In the genomic region with DNA sequence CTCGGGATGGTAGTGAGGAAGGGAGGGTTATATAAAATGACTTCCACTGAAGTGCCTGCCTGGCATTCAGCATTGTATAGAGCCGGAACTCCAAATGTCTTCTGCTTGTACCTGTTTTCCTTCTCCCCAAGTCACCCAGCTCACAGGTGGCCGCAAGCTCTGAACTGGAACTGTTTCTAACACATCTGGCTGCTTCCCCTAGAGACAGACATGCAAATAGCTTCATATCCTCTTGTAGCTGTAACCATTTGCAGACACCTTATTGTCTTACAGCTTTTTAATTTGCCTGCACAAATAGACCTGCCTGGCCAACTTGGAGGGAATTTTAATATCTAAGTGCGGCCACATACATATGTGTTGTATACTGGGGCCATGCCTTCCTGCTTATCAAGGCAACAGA, we compare ENCODE assay signal across 9 cellular contexts.
DNase-seq lines count a peak whose midpoint lies in the region; ATAC-seq lines count a peak whose summit lies in the region.
"Had no signal": no experiment of that assay in that cellular context is flagged by ENCODE, and none has a peak within 500 bp of the region (broad histone marks: within the 10 kb centered on the region; RNA-seq: fewer than 3 reads in every experiment).

No MANE protein-coding gene starts in this region.

- no peak for ATAC-seq in activated naive CD8-positive, alpha-beta T cell treated with anti-CD3 and anti-CD28 coated beads, Interleukin-2, amount 50 U/mL, for 24 hours
- peak; percentile 79 for ATAC-seq in HG02759 (IDR thresholded peaks at IDR 0.05; ENCODE audit: unreplicated experiment)

- no peaks in the 10 kb centered on the region for H3K27me3 Mint-ChIP-seq in activated naive CD8-positive, alpha-beta T cell
- H3K27me3 Mint-ChIP-seq in activated naive CD8-positive, alpha-beta T cell treated with anti-CD3 and anti-CD28 coated beads, Interleukin-2, amount 50 U/mL, for 24 hours = no peaks in the 10 kb centered on the region
- peaks cover 3% of the 10 kb centered on the region for H3K27me3 Mint-ChIP-seq in IgD-negative memory B cell

- DNase-seq in activated naive CD8-positive, alpha-beta T cell treated with anti-CD3 and anti-CD28 coated beads, Interleukin-2, amount 50 U/mL, for 24 hours = no peak
- no peak for DNase-seq in SK-N-DZ (ENCODE audit: low spot score)
- DNase-seq in middle frontal gyrus (ENCODE audit: extremely low spot score, low spot score) = no peak
- no peak for DNase-seq in activated CD4-positive, alpha-beta T cell treated with anti-CD3 and anti-CD28 coated beads for 48 hours
- DNase-seq in T-helper 2 cell = no peak
- DNase-seq: uterus had no signal

- H3K9me3 Mint-ChIP-seq in activated naive CD8-positive, alpha-beta T cell (ENCODE audit: low read depth) = no peaks in the 10 kb centered on the region
- no peaks in the 10 kb centered on the region for H3K9me3 Mint-ChIP-seq in activated naive CD8-positive, alpha-beta T cell treated with anti-CD3 and anti-CD28 coated beads, Interleukin-2, amount 50 U/mL, for 24 hours
- H3K9me3 Mint-ChIP-seq in IgD-negative memory B cell = no peaks in the 10 kb centered on the region

- H3K4me1 Mint-ChIP-seq in activated naive CD8-positive, alpha-beta T cell (ENCODE audit: low read depth) = peaks cover 60% of the 10 kb centered on the region
- H3K4me1 Mint-ChIP-seq in activated naive CD8-positive, alpha-beta T cell treated with anti-CD3 and anti-CD28 coated beads, Interleukin-2, amount 50 U/mL, for 24 hours = peaks cover 77% of the 10 kb centered on the region
- peaks cover 43 to 74% (median 62%) of the 10 kb centered on the region in 3 donors for H3K4me1 Mint-ChIP-seq in IgD-negative memory B cell

- peak overlapping the region; percentile 7 for H3K27ac Mint-ChIP-seq in activated naive CD8-positive, alpha-beta T cell
- H3K27ac Mint-ChIP-seq in activated naive CD8-positive, alpha-beta T cell treated with anti-CD3 and anti-CD28 coated beads, Interleukin-2, amount 50 U/mL, for 24 hours = no peak overlapping the region
- peak overlapping the region; percentile 14 to 93 (median 89) for H3K27ac Mint-ChIP-seq in IgD-negative memory B cell

- peaks cover 2% of the 10 kb centered on the region for H3K36me3 Mint-ChIP-seq in activated naive CD8-positive, alpha-beta T cell
- peaks cover 5% of the 10 kb centered on the region for H3K36me3 Mint-ChIP-seq in activated naive CD8-positive, alpha-beta T cell treated with anti-CD3 and anti-CD28 coated beads, Interleukin-2, amount 50 U/mL, for 24 hours (ENCODE audit: low read depth)
- peaks cover 6% of the 10 kb centered on the region for H3K36me3 Mint-ChIP-seq in IgD-negative memory B cell

- no peak overlapping the region for H3K4me3 Mint-ChIP-seq in activated naive CD8-positive, alpha-beta T cell
- H3K4me3 Mint-ChIP-seq in activated naive CD8-positive, alpha-beta T cell treated with anti-CD3 and anti-CD28 coated beads, Interleukin-2, amount 50 U/mL, for 24 hours = no peak overlapping the region
- H3K4me3 Mint-ChIP-seq in IgD-negative memory B cell = peak overlapping the region; percentile 0 to 88 (median 24)

Comparison
In these comparisons a context has a peak if more than half of its experiments do, and no peak if none do; other contexts are left out.
1. H3K4me3 Mint-ChIP-seq: peak in IgD-negative memory B cell (4 of 4); none in activated naive CD8-positive, alpha-beta T cell (single experiment) and activated naive CD8-positive, alpha-beta T cell treated with anti-CD3 and anti-CD28 coated beads, Interleukin-2, amount 50 U/mL, for 24 hours (single experiment).